27 cellular contexts compared by ENCODE assay signal in genomic region chr14:63515240-63515639, GRCh38.
"Had no signal": no experiment of that assay in that cellular context is flagged by ENCODE, and none has a peak within 500 bp of the region (broad histone marks: within the 10 kb centered on the region; RNA-seq: fewer than 3 reads in every experiment).

No MANE protein-coding gene starts in this region.

- H3K9me3 ChIP-seq: left lung, lower lobe of right lung, ovary, right atrium auricular region, suprapubic skin, thoracic aorta, tibial artery, upper lobe of right lung had no signal

- H3K27ac ChIP-seq: left lung, lower lobe of right lung, ovary, right atrium auricular region, skin epidermis, suprapubic skin, thoracic aorta, tibial artery, upper lobe of right lung had no signal

- H3K27me3 Mint-ChIP-seq: naive B cell; progenitor cell of endocrine pancreas; stimulated activated naive CD8-positive, alpha-beta T cell treated with anti-CD3 and anti-CD28 coated beads, Interleukin-15, Interleukin-2, amounts not matched to agents 100 ng/mL and 50 ng/mL, for 24 hours had no signal

- H3K36me3 Mint-ChIP-seq: natural killer cell had no signal

- H3K4me3 ChIP-seq: left lung, lower lobe of right lung, ovary, right atrium auricular region, skin epidermis, suprapubic skin, thoracic aorta, tibial artery, upper lobe of right lung had no signal

- ATAC-seq: left colon, left lung, lower lobe of right lung, natural killer cell, sciatic nerve, upper lobe of right lung had no signal

- H3K27ac Mint-ChIP-seq: nephron progenitor cell; progenitor cell of endocrine pancreas; stimulated activated naive CD8-positive, alpha-beta T cell treated with anti-CD3 and anti-CD28 coated beads, Interleukin-15, Interleukin-2, amounts not matched to agents 100 ng/mL and 50 ng/mL, for 24 hours had no signal

- H3K27me3 ChIP-seq: left lung, ovary, right atrium auricular region, suprapubic skin, tibial artery, upper lobe of right lung had no signal

- DNase-seq: hypothalamus; immature natural killer cell; kidney; left colon; left lung; lower lobe of right lung; mammary epithelial cell; mesendoderm; naive B cell; natural killer cell; nephron progenitor cell; ovary; stimulated activated CD4-positive, alpha-beta T cell treated with anti-CD3 and anti-CD28 coated beads, Interleukin-12 subunit alpha, Interleukin-12 subunit beta, amount 100 ng/mL, for 4 hours; stimulated activated CD4-positive, alpha-beta T cell treated with anti-CD3 and anti-CD28 coated beads, Interleukin-15, amount 100 ng/mL, for 24 hours; stimulated activated CD4-positive, alpha-beta T cell treated with anti-CD3 and anti-CD28 coated beads, Interleukin-2, amount 100 ng/mL, for 24 hours; stimulated activated CD4-positive, alpha-beta T cell treated with anti-CD3 and anti-CD28 coated beads, Interleukin-4, amount 100 ng/mL, for 1 hour; stimulated activated naive CD4-positive, alpha-beta T cell; tibial artery; upper lobe of right lung had no signal

- H3K9me3 Mint-ChIP-seq: immature natural killer cell; naive B cell; natural killer cell; stimulated activated naive CD8-positive, alpha-beta T cell treated with anti-CD3 and anti-CD28 coated beads, Interleukin-15, Interleukin-2, amounts not matched to agents 100 ng/mL and 50 ng/mL, for 24 hours had no signal

- H3K4me3 Mint-ChIP-seq: immature natural killer cell; mesothelial cell of epicardium; naive B cell; natural killer cell; nephron progenitor cell; stimulated activated naive CD8-positive, alpha-beta T cell treated with anti-CD3 and anti-CD28 coated beads, Interleukin-15, Interleukin-2, amounts not matched to agents 100 ng/mL and 50 ng/mL, for 24 hours had no signal

- H3K36me3 ChIP-seq: left lung, ovary, right atrium auricular region, suprapubic skin, tibial artery, upper lobe of right lung had no signal
